Comparison of ENCODE assay signal across 1 cellular context in genomic region chr14:92564361-92565039, GRCh38.
TF ChIP-seq lines count a peak whose summit lies in the region.

No MANE protein-coding gene starts in this region.

TF ChIP-seq in K562, 482 proteins besides CTCF, POLR2A, EP300 and RAD21 (continued from another document):
- TF ChIP-seq ZNF407 (IDR thresholded peaks at IDR 0.05; ENCODE audit: low read depth) (no peak), FOXA1 (IDR thresholded peaks at IDR 0.05; ENCODE audit: borderline replicate concordance) (no peak), SMAD3 (CRISPR knock-in tag; conservative IDR thresholded peaks at IDR 0.05) (no peak), ZNF316 (IDR thresholded peaks at IDR 0.05) (peak; percentile 77), HMG20B (CRISPR knock-in tag; IDR thresholded peaks at IDR 0.05) (no peak), BDP1 (IDR thresholded peaks at IDR 0.05; ENCODE audit: insufficient read depth, insufficient read length) (no peak), MAFG (tag; conservative IDR thresholded peaks at IDR 0.05) (peak; percentile 81), E2F3 (CRISPR knock-in tag; IDR thresholded peaks at IDR 0.05) (no peak), USF1 (CRISPR knock-in tag; IDR thresholded peaks at IDR 0.05) (no peak), TAF1 (IDR thresholded peaks at IDR 0.05; ENCODE audit: control insufficient read depth, extremely low read depth, insufficient read depth, low read length, severe bottlenecking) (no peak), MAFK (IDR thresholded peaks at IDR 0.05; ENCODE audit: low read length) (peak; percentile 84), KDM4B (IDR thresholded peaks at IDR 0.05; ENCODE audit: borderline replicate concordance in 2 of 2, low read depth in 1 of 2) (no peak), BCOR (IDR thresholded peaks at IDR 0.05) (no peak), MAFF (IDR thresholded peaks at IDR 0.05; ENCODE audit: low read length) (peak; percentile 65), SMAD4 (CRISPR knock-in tag; conservative IDR thresholded peaks at IDR 0.05) (no peak), NRF1 (conservative IDR thresholded peaks at IDR 0.05 in 1 of 2, IDR thresholded peaks at IDR 0.05 in 1 of 2) (peak; percentile 55 to 62), SPI1 (IDR thresholded peaks at IDR 0.05; ENCODE audit: borderline replicate concordance, low read depth, low read length) (peak; percentile 89), E2F1 (CRISPR knock-in tag; IDR thresholded peaks at IDR 0.05) (no peak), ZNF146 (CRISPR knock-in tag; IDR thresholded peaks at IDR 0.05; ENCODE audit: unreplicated experiment) (no peak), C11orf30 (IDR thresholded peaks at IDR 0.05; ENCODE audit: low read depth) (peak; percentile 82)
